ENCODE assay signal across 8 cellular contexts in genomic region chr5:36690041-36690941, GRCh38.
DNase-seq lines count a peak whose midpoint lies in the region; ATAC-seq and TF ChIP-seq lines count a peak whose summit lies in the region.

No MANE protein-coding gene starts in this region.

- peak overlapping the region; percentile 67 to 80 for H3K27ac ChIP-seq in ascending aorta
- H3K27ac ChIP-seq in psoas muscle, result peak overlapping the region; percentile 19
- H3K27ac ChIP-seq in uterus, result peak overlapping the region; percentile 15 to 64

- H3K36me3 ChIP-seq in ascending aorta (no peaks in the 10 kb centered on the region), psoas muscle (ENCODE audit: insufficient read depth in 1 of 2, low read depth in 1 of 2) (peaks cover 0 to 12% of the 10 kb centered on the region in 2 donors), uterus (no peaks in the 10 kb centered on the region)

- no peaks in the 10 kb centered on the region for H3K9me3 Mint-ChIP-seq in T-helper 1 cell treated with Interleukin-12 subunit alpha and Interleukin-12 subunit beta and Interleukin-4 antibody, amounts not matched to agents 30 μg/mL and 1 μg/mL, for 36 hours

- intact Hi-C loops in ascending aorta (cut with DNase I), result loop anchor here (5.0 kb wide), 2 partner anchors 33 to 438 kb away; no protein-coding TSS in a partner anchor
- intact Hi-C loops in psoas muscle (cut with DNase I), result loop anchor here (5.0 to 10.0 kb wide), 3 partner anchors 83 to 425 kb away; partner anchors contain the start of gene SLC1A3 (in 1 of the 2)
- intact Hi-C loops in uterus (cut with DNase I; ENCODE audit: low total_unique reads), result no loop called here

- H3K27ac Mint-ChIP-seq in T-helper 1 cell treated with Interleukin-12 subunit alpha and Interleukin-12 subunit beta and Interleukin-4 antibody, amounts not matched to agents 30 μg/mL and 1 μg/mL, for 36 hours, result no peak overlapping the region

- WGBS in psoas muscle, 3 donors, result 4 to 6% (median 5%) methylated on average over 49 to 50 of the region's 50 CpGs

- no peaks in the 10 kb centered on the region for H3K27me3 ChIP-seq in ascending aorta
- H3K27me3 ChIP-seq in psoas muscle (ENCODE audit: insufficient read depth in 3 of 3, low read length in 2 of 3), result no peaks in the 10 kb centered on the region
- H3K27me3 ChIP-seq in uterus, result no peaks in the 10 kb centered on the region

- H3K4me1 ChIP-seq in ascending aorta, result peaks cover 0 to 15% of the 10 kb centered on the region in 2 donors
- H3K4me1 ChIP-seq in psoas muscle, result peaks cover 4% of the 10 kb centered on the region
- no peaks in the 10 kb centered on the region for H3K4me1 ChIP-seq in uterus

- H3K4me1 Mint-ChIP-seq in T-helper 1 cell treated with Interleukin-12 subunit alpha and Interleukin-12 subunit beta and Interleukin-4 antibody, amounts not matched to agents 30 μg/mL and 1 μg/mL, for 36 hours (ENCODE audit: low read depth), result peaks cover 9% of the 10 kb centered on the region

- DNase-seq in NCI-H1105 (lab: John Stamatoyannopoulos, UW) (peak; percentile 73), ascending aorta (ENCODE audit: low spot score in 2 of 2) (peak in 1 of 2 donors; percentile 86), hepatic stellate cell (ENCODE audit: low spot score) (peak; percentile 77), psoas muscle (peak; percentile 75 to 84), uterus (peak; percentile 62 to 76)

- ATAC-seq in HG02678 (IDR thresholded peaks at IDR 0.05; ENCODE audit: unreplicated experiment), result peak; percentile 73
- ATAC-seq in psoas muscle, result peak; percentile 70 to 87 (median 78)

- H3K27me3 Mint-ChIP-seq in T-helper 1 cell treated with Interleukin-12 subunit alpha and Interleukin-12 subunit beta and Interleukin-4 antibody, amounts not matched to agents 30 μg/mL and 1 μg/mL, for 36 hours (ENCODE audit: low read depth), result peaks cover 27% of the 10 kb centered on the region

- H3K9me3 ChIP-seq in ascending aorta, result no peaks in the 10 kb centered on the region
- H3K9me3 ChIP-seq in psoas muscle, result no peaks in the 10 kb centered on the region
- no peaks in the 10 kb centered on the region for H3K9me3 ChIP-seq in uterus

- peak; percentile 96 for TF ChIP-seq CTCF in GM12873 (IDR thresholded peaks at IDR 0.05; ENCODE audit: insufficient read depth, low read depth, low read length, missing control alignments)
- TF ChIP-seq CTCF in ascending aorta (IDR thresholded peaks at IDR 0.05), result peak; percentile 63 to 85 (median 76)
- TF ChIP-seq CTCF in psoas muscle (IDR thresholded peaks at IDR 0.05), result peak; percentile 78
- TF ChIP-seq CTCF in uterus (IDR thresholded peaks at IDR 0.05), result peak; percentile 48 to 81 (median 66)

- H3K36me3 Mint-ChIP-seq in T-helper 1 cell treated with Interleukin-12 subunit alpha and Interleukin-12 subunit beta and Interleukin-4 antibody, amounts not matched to agents 30 μg/mL and 1 μg/mL, for 36 hours (ENCODE audit: low read depth), result no peaks in the 10 kb centered on the region

- H3K4me3 Mint-ChIP-seq in T-helper 1 cell treated with Interleukin-12 subunit alpha and Interleukin-12 subunit beta and Interleukin-4 antibody, amounts not matched to agents 30 μg/mL and 1 μg/mL, for 36 hours, result peak overlapping the region; percentile 81

- H3K4me3 ChIP-seq in ascending aorta (peak overlapping the region; percentile 63 to 81), psoas muscle (peak overlapping the region; percentile 65), uterus (peak overlapping the region; percentile 33 to 51)

- no peak for TF ChIP-seq POLR2A in uterus (IDR thresholded peaks at IDR 0.05)

Comparison
In these comparisons a context has a peak if more than half of its experiments do, and no peak if none do; other contexts are left out.
1. H3K27ac ChIP-seq: peak in every context shown above with its lines; median percentile 74 in ascending aorta; 40 in uterus; 19 in psoas muscle.